In genomic region chr16:35575432-35575821, GRCh38 we compare ENCODE assay signal across 23 cellular contexts.
"Had no signal": no experiment of that assay in that cellular context is flagged by ENCODE, and none has a peak within 500 bp of the region (broad histone marks: within the 10 kb centered on the region; RNA-seq: fewer than 3 reads in every experiment).

No MANE protein-coding gene starts in this region.

- H3K9me3 ChIP-seq: colonic mucosa, gastrocnemius medialis had no signal

- H3K27me3 Mint-ChIP-seq: dendritic cell treated with granulocyte-macrophage colony-stimulating factor and Interleukin-4, amounts not matched to agents 40 ng/mL and 50 ng/mL, for 4 days; effector memory CD8-positive, alpha-beta T cell had no signal

- H3K36me3 ChIP-seq: colonic mucosa, esophagus muscularis mucosa, esophagus squamous epithelium, gastrocnemius medialis, gastroesophageal sphincter, heart left ventricle, heart right ventricle had no signal

- H3K27me3 ChIP-seq: colonic mucosa, esophagus squamous epithelium, foreskin keratinocyte, gastrocnemius medialis, heart left ventricle had no signal

- H3K4me3 Mint-ChIP-seq: dendritic cell treated with granulocyte-macrophage colony-stimulating factor and Interleukin-4, amounts not matched to agents 40 ng/mL and 50 ng/mL, for 4 days; effector memory CD8-positive, alpha-beta T cell; endodermal cell had no signal

- H3K27ac Mint-ChIP-seq: dendritic cell treated with granulocyte-macrophage colony-stimulating factor and Interleukin-4, amounts not matched to agents 40 ng/mL and 50 ng/mL, for 4 days; effector memory CD8-positive, alpha-beta T cell; endodermal cell had no signal

- H3K4me3 ChIP-seq: colonic mucosa, coronary artery, dorsolateral prefrontal cortex, esophagus muscularis mucosa, esophagus squamous epithelium, gastrocnemius medialis, gastroesophageal sphincter, heart left ventricle, heart right ventricle had no signal

- H3K4me1 Mint-ChIP-seq: endodermal cell had no signal

- H3K4me1 ChIP-seq: colonic mucosa, esophagus muscularis mucosa, esophagus squamous epithelium, foreskin keratinocyte, gastrocnemius medialis, gastroesophageal sphincter, heart left ventricle, heart right ventricle had no signal

- H3K27ac ChIP-seq: colonic mucosa, coronary artery, dorsolateral prefrontal cortex, epithelial cell of prostate, esophagus muscularis mucosa, esophagus squamous epithelium, foreskin keratinocyte, gastrocnemius medialis, gastroesophageal sphincter, heart left ventricle, heart right ventricle had no signal

- DNase-seq: colonic mucosa; cortex of kidney; dermis blood vessel endothelial cell; dorsolateral prefrontal cortex; effector CD4-positive, alpha-beta T cell; effector CD8-positive, alpha-beta T cell; effector memory CD4-positive, alpha-beta T cell; effector memory CD8-positive, alpha-beta T cell; endodermal cell; erythroblast; esophagus squamous epithelium; foreskin keratinocyte; foreskin melanocyte; gastrocnemius medialis; glutamatergic neuron; head of caudate nucleus; heart left ventricle; heart right ventricle had no signal
